ENCODE assay signal across 8 cellular contexts in genomic region chr11:118241191-118242098, GRCh38. TPM values are rescaled to one million over a fixed set of nuclear protein-coding genes. Genes with fewer than 3 reads are reported as not detected.
DNase-seq lines count a peak whose midpoint lies in the region; ATAC-seq and TF ChIP-seq lines count a peak whose summit lies in the region.

No MANE protein-coding gene starts in this region.

- H3K27ac Mint-ChIP-seq in T-helper 17 cell: peak overlapping the region; percentile 97
- H3K27ac Mint-ChIP-seq in naive thymus-derived CD8-positive, alpha-beta T cell: peak overlapping the region; percentile 4 to 93 (median 75)

- H3K27me3 Mint-ChIP-seq in T-helper 17 cell: no peaks in the 10 kb centered on the region
- H3K27me3 Mint-ChIP-seq in naive thymus-derived CD8-positive, alpha-beta T cell: no peaks in the 10 kb centered on the region

- peak overlapping the region; percentile 82 for H3K4me3 Mint-ChIP-seq in T-helper 17 cell
- peak overlapping the region; percentile 4 to 82 (median 64) for H3K4me3 Mint-ChIP-seq in naive thymus-derived CD8-positive, alpha-beta T cell

- TF ChIP-seq CTCF in cardiac fibroblast (IDR thresholded peaks at IDR 0.05; ENCODE audit: low read depth, low read length): no peak

- POLR2A ChIA-PET in naive thymus-derived CD8-positive, alpha-beta T cell (lab: Charles Lee): interaction anchor here (0.6 to 3.1 kb wide), 12 partner anchors 10 to 1000 kb away, joined by 3 to 15 read pairs (median 4); partner anchors contain the start of genes CD3D, JAML and MPZL3

- DNase-seq in activated T-cell treated with anti-CD3 and anti-CD28 coated beads for 1 hour (ENCODE audit: low read depth): peak; percentile 39
- DNase-seq in activated T-cell treated with anti-CD3 and anti-CD28 coated beads, Interleukin-2, amount 50 U/mL, for 1 hour: no peak
- DNase-seq in T-helper 17 cell: peak in 1 of 3 donors; percentile 34
- DNase-seq in cardiac fibroblast (ENCODE audit: low read depth in 2 of 2): peak; percentile 20 to 54
- DNase-seq in naive thymus-derived CD8-positive, alpha-beta T cell: peak in 6 of 10 donors; percentile 27 to 70 (median 41)
- DNase-seq in middle frontal gyrus (ENCODE audit: extremely low spot score, low spot score): no peak
- no peak for DNase-seq in mesenteric fat pad (ENCODE audit: low spot score)

- peaks cover 6% of the 10 kb centered on the region for H3K36me3 Mint-ChIP-seq in T-helper 17 cell (ENCODE audit: low read depth)
- H3K36me3 Mint-ChIP-seq in naive thymus-derived CD8-positive, alpha-beta T cell: peaks cover 0 to 26% (median 6%) of the 10 kb centered on the region in 3 donors

- H3K4me1 Mint-ChIP-seq in T-helper 17 cell: peaks cover 73% of the 10 kb centered on the region
- H3K4me1 Mint-ChIP-seq in naive thymus-derived CD8-positive, alpha-beta T cell: peaks cover 42 to 87% (median 74%) of the 10 kb centered on the region in 4 donors

- H3K9me3 ChIP-seq in T-helper 17 cell (ENCODE audit: control insufficient read depth, low read length, poor library complexity, severe bottlenecking): no peaks in the 10 kb centered on the region

- H3K4me3 ChIP-seq in cardiac fibroblast (replicated peaks in 1 of 2; ENCODE audit: low read depth in 2 of 2, low read length in 2 of 2): no peak overlapping the region

- ATAC-seq in HG03280 (IDR thresholded peaks at IDR 0.05; ENCODE audit: unreplicated experiment) (peak; percentile 83), T-helper 17 cell (peak; percentile 88)
- ATAC-seq in naive thymus-derived CD8-positive, alpha-beta T cell: peak; percentile 92 to 94

- no peaks in the 10 kb centered on the region for H3K9me3 Mint-ChIP-seq in naive thymus-derived CD8-positive, alpha-beta T cell

RNA-seq across cellular contexts. Expression of gene MPZL3, which starts 10.7 kb away (rescaled TPM):
- total RNA-seq in T-helper 17 cell (10 to 100 TPM; 24.5 to 26.4 TPM), mesenteric fat pad (1.7 TPM)
- total RNA-seq in naive thymus-derived CD8-positive, alpha-beta T cell: 10 to 100 TPM; 11.2 to 12.6 TPM
- 1 to 10 TPM; 1.9 to 3.4 (median 3.2) TPM for polyA plus RNA-seq in naive thymus-derived CD8-positive, alpha-beta T cell

RNA-seq across cellular contexts. Expression of gene JAML, which starts 16.6 kb away (rescaled TPM):
- 10 to 100 TPM; 79.9 to 84.0 TPM for total RNA-seq in T-helper 17 cell
- total RNA-seq in naive thymus-derived CD8-positive, alpha-beta T cell: 100 to 1,000 TPM; 157 to 161 TPM
- 100 to 1,000 TPM; 120 to 195 (median 159) TPM for polyA plus RNA-seq in naive thymus-derived CD8-positive, alpha-beta T cell
- total RNA-seq in mesenteric fat pad: 7.9 TPM

RNA-seq across cellular contexts. Expression of gene MPZL2, which starts 22.7 kb away (rescaled TPM):
- total RNA-seq in T-helper 17 cell (under 1 TPM; 0.50 to 0.99 TPM), mesenteric fat pad (36.8 TPM)
- 1 to 10 TPM; 2.8 to 3.1 TPM for total RNA-seq in naive thymus-derived CD8-positive, alpha-beta T cell
- 1 to 10 TPM in 2 of 3 donors, under 1 TPM in 1; 0.94 to 3.1 (median 1.2) TPM for polyA plus RNA-seq in naive thymus-derived CD8-positive, alpha-beta T cell

Comparison
In these comparisons a context has a peak if more than half of its experiments do, and no peak if none do; other contexts are left out.
1. DNase-seq: peak in activated T-cell treated with anti-CD3 and anti-CD28 coated beads for 1 hour (single experiment), cardiac fibroblast (2 of 2) and naive thymus-derived CD8-positive, alpha-beta T cell (6 of 10); none in activated T-cell treated with anti-CD3 and anti-CD28 coated beads, Interleukin-2, amount 50 U/mL, for 1 hour (single experiment), middle frontal gyrus (single experiment) and mesenteric fat pad (single experiment).
2. Peak in every context shown above with its lines, with median percentiles within 50 percentile points of each other: ATAC-seq.